In genomic region chr3:55527381-55527780, GRCh38 we compare ENCODE assay signal across 32 cellular contexts. TPM values are rescaled to one million over a fixed set of nuclear protein-coding genes. Genes with fewer than 3 reads are reported as not detected.
"Had no signal": no experiment of that assay in that cellular context is flagged by ENCODE, and none has a peak within 500 bp of the region (broad histone marks: within the 10 kb centered on the region; RNA-seq: fewer than 3 reads in every experiment).

No MANE protein-coding gene starts in this region.

- H3K27me3 Mint-ChIP-seq: natural killer cell treated with Interleukin-12 subunit alpha and Interleukin-12 subunit beta and Interleukin-15 and Interleukin-18, amount 100 ng/mL, for 72 hours; progenitor cell of endocrine pancreas; stimulated activated naive CD8-positive, alpha-beta T cell treated with anti-CD3 and anti-CD28 coated beads, Interleukin-15, amount 100 ng/mL, for 72 hours had no signal

- H3K27ac ChIP-seq: ovary, parathyroid adenoma, psoas muscle, sigmoid colon, spleen, suprapubic skin, testis, tibial artery, upper lobe of left lung, vagina had no signal

- H3K9me3 Mint-ChIP-seq: nephron progenitor cell; stimulated activated naive CD8-positive, alpha-beta T cell treated with anti-CD3 and anti-CD28 coated beads, Interleukin-15, amount 100 ng/mL, for 72 hours had no signal

- H3K4me3 Mint-ChIP-seq: naive thymus-derived CD8-positive, alpha-beta T cell; natural killer cell treated with Interleukin-12 subunit alpha and Interleukin-12 subunit beta and Interleukin-15 and Interleukin-18, amount 100 ng/mL, for 72 hours; nephron progenitor cell; neural crest cell; stimulated activated memory B cell treated with anti-CD40 and anti-IgM and Interleukin-4, amounts not matched to agents 10 μg/mL and 1 μg/mL and 100 μg/mL, for 72 hours; stimulated activated naive CD8-positive, alpha-beta T cell treated with anti-CD3 and anti-CD28 coated beads, Interleukin-15, amount 100 ng/mL, for 72 hours had no signal

- FAIRE-seq: urothelium cell line had no signal

- DNase-seq: naive thymus-derived CD8-positive, alpha-beta T cell; nephron progenitor cell; occipital lobe; ovary; posterior cingulate gyrus; psoas muscle; right cardiac atrium; sigmoid colon; spleen; stimulated activated CD4-positive, alpha-beta T cell treated with anti-CD3 and anti-CD28 coated beads, Interleukin-12 subunit alpha, Interleukin-12 subunit beta, amount 100 ng/mL, for 4 hours; stimulated activated CD4-positive, alpha-beta T cell treated with anti-CD3 and anti-CD28 coated beads, Interleukin-1b, Interleukin-23, amount 100 ng/mL, for 48 hours; stimulated activated CD4-positive, alpha-beta T cell treated with anti-CD3 and anti-CD28 coated beads, Interleukin-4, amount 100 ng/mL, for 1 hour; stimulated activated CD4-positive, alpha-beta T cell treated with anti-CD3 and anti-CD28 coated beads, Interleukin-4, amount 100 ng/mL, for 4 hours; stimulated activated CD8-positive, alpha-beta memory T cell treated with anti-CD3 and anti-CD28 coated beads, Interleukin-4, amount 100 ng/mL, for 48 hours; stimulated activated naive CD4-positive, alpha-beta T cell; stimulated activated naive CD8-positive, alpha-beta T cell treated with anti-CD3 and anti-CD28 coated beads, Interleukin-15, amount 100 ng/mL, for 72 hours; stimulated activated naive CD8-positive, alpha-beta T cell treated with anti-CD3 and anti-CD28 coated beads, Interleukin-15, Interleukin-2, amounts not matched to agents 100 U/mL and 50 U/mL, for 24 hours; substantia nigra; testis; tibial artery; trophoblast cell; upper lobe of left lung had no signal

- H3K36me3 Mint-ChIP-seq: naive thymus-derived CD8-positive, alpha-beta T cell; natural killer cell treated with Interleukin-12 subunit alpha and Interleukin-12 subunit beta and Interleukin-15 and Interleukin-18, amount 100 ng/mL, for 72 hours; stimulated activated memory B cell treated with anti-CD40 and anti-IgM and Interleukin-4, amounts not matched to agents 10 μg/mL and 1 μg/mL and 100 μg/mL, for 72 hours had no signal

- H3K4me1 ChIP-seq: parathyroid adenoma, psoas muscle, spleen, suprapubic skin, testis, upper lobe of left lung had no signal

- H3K27ac Mint-ChIP-seq: naive thymus-derived CD8-positive, alpha-beta T cell; natural killer cell treated with Interleukin-12 subunit alpha and Interleukin-12 subunit beta and Interleukin-15 and Interleukin-18, amount 100 ng/mL, for 72 hours; nephron progenitor cell; progenitor cell of endocrine pancreas; stimulated activated memory B cell treated with anti-CD40 and anti-IgM and Interleukin-4, amounts not matched to agents 10 μg/mL and 1 μg/mL and 100 μg/mL, for 72 hours had no signal

- H3K4me1 Mint-ChIP-seq: naive thymus-derived CD8-positive, alpha-beta T cell; stimulated activated memory B cell treated with anti-CD40 and anti-IgM and Interleukin-4, amounts not matched to agents 10 μg/mL and 1 μg/mL and 100 μg/mL, for 72 hours; stimulated activated naive CD8-positive, alpha-beta T cell treated with anti-CD3 and anti-CD28 coated beads, Interleukin-15, amount 100 ng/mL, for 72 hours had no signal

- ATAC-seq: naive thymus-derived CD8-positive, alpha-beta T cell; natural killer cell treated with Interleukin-12 subunit alpha and Interleukin-12 subunit beta and Interleukin-15 and Interleukin-18, amount 100 ng/mL, for 72 hours; psoas muscle; stimulated activated memory B cell treated with anti-CD40 and anti-IgM and Interleukin-4, amounts not matched to agents 10 μg/mL and 1 μg/mL and 100 μg/mL, for 72 hours; stimulated activated naive CD8-positive, alpha-beta T cell treated with anti-CD3 and anti-CD28 coated beads, Interleukin-15, amount 100 ng/mL, for 72 hours; stimulated activated naive CD8-positive, alpha-beta T cell treated with anti-CD3 and anti-CD28 coated beads, Interleukin-15, Interleukin-2, amounts not matched to agents 100 U/mL and 50 U/mL, for 24 hours had no signal

- H2AFZ ChIP-seq: parathyroid adenoma had no signal

- H3K36me3 ChIP-seq: ovary, right lobe of liver, sigmoid colon, spleen, suprapubic skin, tibial artery, upper lobe of left lung, vagina had no signal

- H3K9me3 ChIP-seq: ovary, psoas muscle, right lobe of liver, sigmoid colon, spleen, suprapubic skin, testis, tibial artery, upper lobe of left lung, vagina had no signal

- H3K4me2 ChIP-seq: smooth muscle cell had no signal

- H3K4me3 ChIP-seq: ovary, psoas muscle, right lobe of liver, sigmoid colon, smooth muscle cell, spleen, suprapubic skin, testis, tibial artery, upper lobe of left lung, vagina had no signal

- H3K27me3 ChIP-seq: ovary, right lobe of liver, sigmoid colon, spleen, suprapubic skin, testis, tibial artery, upper lobe of left lung, vagina had no signal

- H3K79me2 ChIP-seq: parathyroid adenoma had no signal

RNA-seq across cellular contexts. Expression of gene WNT5A, which starts 40.3 kb away (rescaled TPM):
- total RNA-seq: naive thymus-derived CD8-positive, alpha-beta T cell; natural killer cell treated with Interleukin-12 subunit alpha and Interleukin-12 subunit beta and Interleukin-15 and Interleukin-18, amount 100 ng/mL, for 72 hours had no signal
- polyA plus RNA-seq: naive thymus-derived CD8-positive, alpha-beta T cell had no signal
